23 cellular contexts compared by ENCODE assay signal in the genomic region with DNA sequence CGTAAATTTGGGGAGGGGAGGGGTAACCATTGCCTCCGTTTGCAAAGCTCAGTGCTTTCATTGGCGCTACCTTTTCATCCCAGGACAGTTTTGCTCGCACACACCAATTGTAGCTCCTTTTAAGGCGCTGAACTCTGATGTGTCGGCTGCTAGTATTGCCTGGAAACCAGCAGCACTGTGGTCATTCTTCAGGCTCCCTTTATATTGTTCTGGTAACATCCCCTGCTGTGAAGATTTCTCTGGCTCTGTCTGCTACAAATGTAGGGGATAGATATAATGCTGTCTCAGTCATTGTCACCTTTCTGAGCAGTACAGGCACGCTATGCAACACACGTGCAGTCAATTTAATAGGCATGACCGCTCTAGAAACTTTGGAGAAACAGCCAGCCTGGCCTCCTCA.
"Had no signal": no experiment of that assay in that cellular context is flagged by ENCODE, and none has a peak within 500 bp of the region (broad histone marks: within the 10 kb centered on the region; RNA-seq: fewer than 3 reads in every experiment).

No MANE protein-coding gene starts in this region.

- H3K27ac Mint-ChIP-seq: endodermal cell; natural killer cell; stimulated activated memory B cell treated with anti-CD40 and anti-IgM and Interleukin-4, amounts not matched to agents 10 μg/mL and 1 μg/mL and 100 μg/mL, for 72 hours; stimulated activated naive CD8-positive, alpha-beta T cell treated with anti-CD3 and anti-CD28 coated beads, Interleukin-15, amount 100 ng/mL, for 72 hours had no signal

- H3K9me3 Mint-ChIP-seq: endodermal cell; natural killer cell; stimulated activated memory B cell treated with anti-CD40 and anti-IgM and Interleukin-4, amounts not matched to agents 10 μg/mL and 1 μg/mL and 100 μg/mL, for 72 hours; stimulated activated naive CD8-positive, alpha-beta T cell treated with anti-CD3 and anti-CD28 coated beads, Interleukin-15, amount 100 ng/mL, for 72 hours had no signal

- FAIRE-seq: endothelial cell of umbilical vein had no signal

- H3K27me3 Mint-ChIP-seq: stimulated activated memory B cell treated with anti-CD40 and anti-IgM and Interleukin-4, amounts not matched to agents 10 μg/mL and 1 μg/mL and 100 μg/mL, for 72 hours; stimulated activated naive CD8-positive, alpha-beta T cell treated with anti-CD3 and anti-CD28 coated beads, Interleukin-15, amount 100 ng/mL, for 72 hours had no signal

- H3K4me3 ChIP-seq: coronary artery, prostate gland, right lobe of liver, testis, tibial nerve, upper lobe of right lung, vagina had no signal

- H2AFZ ChIP-seq: parathyroid adenoma had no signal

- H3K9ac ChIP-seq: parathyroid adenoma had no signal

- H3K36me3 Mint-ChIP-seq: natural killer cell; stimulated activated memory B cell treated with anti-CD40 and anti-IgM and Interleukin-4, amounts not matched to agents 10 μg/mL and 1 μg/mL and 100 μg/mL, for 72 hours had no signal

- DNase-seq: effector CD4-positive, alpha-beta T cell; endodermal cell; foreskin melanocyte; head of caudate nucleus; hippocampal formation; islet precursor cell; mammary epithelial cell; natural killer cell; right lobe of liver; stimulated activated CD4-positive, alpha-beta T cell treated with anti-CD3 and anti-CD28 coated beads, Interleukin-15, amount 100 ng/mL, for 24 hours; stimulated activated CD4-positive, alpha-beta T cell treated with anti-CD3 and anti-CD28 coated beads, Interleukin-1b, Interleukin-23, amount 100 ng/mL, for 48 hours; stimulated activated CD4-positive, alpha-beta T cell treated with anti-CD3 and anti-CD28 coated beads, Interleukin-4, amount 100 ng/mL, for 24 hours; stimulated activated naive CD8-positive, alpha-beta T cell treated with anti-CD3 and anti-CD28 coated beads, Interleukin-15, amount 100 ng/mL, for 72 hours; testis; upper lobe of right lung had no signal

- H3K79me2 ChIP-seq: parathyroid adenoma had no signal

- H3K27ac ChIP-seq: coronary artery, parathyroid adenoma, prostate gland, right lobe of liver, testis, tibial nerve, upper lobe of right lung, vagina had no signal

- H3K4me1 Mint-ChIP-seq: natural killer cell; stimulated activated memory B cell treated with anti-CD40 and anti-IgM and Interleukin-4, amounts not matched to agents 10 μg/mL and 1 μg/mL and 100 μg/mL, for 72 hours; stimulated activated naive CD8-positive, alpha-beta T cell treated with anti-CD3 and anti-CD28 coated beads, Interleukin-15, amount 100 ng/mL, for 72 hours had no signal

- H3K9me3 ChIP-seq: prostate gland, right lobe of liver, testis, tibial nerve, upper lobe of right lung, vagina had no signal

- ATAC-seq: left lobe of liver; natural killer cell; right lobe of liver; stimulated activated memory B cell treated with anti-CD40 and anti-IgM and Interleukin-4, amounts not matched to agents 10 μg/mL and 1 μg/mL and 100 μg/mL, for 72 hours; stimulated activated naive CD8-positive, alpha-beta T cell treated with anti-CD3 and anti-CD28 coated beads, Interleukin-15, amount 100 ng/mL, for 72 hours; upper lobe of right lung had no signal

- H3K27me3 ChIP-seq: right lobe of liver, testis, tibial nerve, upper lobe of right lung, vagina had no signal

- H3K4me1 ChIP-seq: prostate gland, right lobe of liver, testis, tibial nerve, upper lobe of right lung, vagina had no signal

- H3K36me3 ChIP-seq: prostate gland, right lobe of liver, tibial nerve, upper lobe of right lung, vagina had no signal

- H3K4me3 Mint-ChIP-seq: endodermal cell; natural killer cell; stimulated activated memory B cell treated with anti-CD40 and anti-IgM and Interleukin-4, amounts not matched to agents 10 μg/mL and 1 μg/mL and 100 μg/mL, for 72 hours; stimulated activated naive CD8-positive, alpha-beta T cell treated with anti-CD3 and anti-CD28 coated beads, Interleukin-15, amount 100 ng/mL, for 72 hours had no signal
